In the genomic region with DNA sequence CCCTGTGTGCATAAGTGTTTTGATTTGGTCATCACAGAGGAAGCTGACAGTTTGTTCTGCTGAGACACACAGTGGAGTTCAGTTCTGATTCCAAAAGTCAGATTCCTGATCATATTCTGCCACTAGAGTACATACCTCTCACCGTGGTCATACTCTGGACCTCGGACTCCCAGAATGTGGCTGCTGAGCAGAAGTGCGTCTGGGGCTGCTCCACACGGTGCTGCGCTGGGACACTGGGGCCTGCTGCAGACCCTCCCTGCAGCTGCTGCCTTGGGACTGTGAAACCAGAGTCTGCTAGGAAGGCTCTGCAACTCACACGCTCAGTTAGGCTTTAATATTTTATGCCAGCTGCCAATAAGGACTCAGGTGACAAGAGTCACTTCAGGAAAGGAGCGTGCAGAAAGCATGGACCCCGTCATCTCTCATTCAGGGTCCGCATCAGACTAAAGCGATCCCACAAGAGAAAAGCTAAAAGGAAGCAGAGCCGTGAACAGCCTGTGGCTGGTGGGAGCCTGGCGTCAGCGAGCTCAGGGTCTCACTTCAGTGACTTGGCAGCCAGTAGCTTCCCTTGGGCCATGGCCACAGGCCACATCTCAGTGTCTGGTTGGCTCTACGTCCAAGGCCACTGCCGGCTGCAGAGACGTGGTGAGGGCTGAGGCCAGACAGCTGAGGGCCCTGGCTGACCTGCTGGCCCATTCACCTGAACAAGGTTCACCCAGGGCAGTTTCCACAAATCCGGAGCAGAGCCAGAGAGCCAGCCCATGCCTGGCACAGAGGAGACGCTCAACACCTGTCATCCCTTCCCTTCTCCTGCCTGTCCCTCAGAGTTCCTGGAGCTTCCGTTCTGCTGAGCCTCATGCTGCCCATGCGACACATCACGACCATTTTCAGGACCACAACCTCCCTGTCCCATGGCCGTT, we compare ENCODE assay signal across 1 cellular context.
TF ChIP-seq lines count a peak whose summit lies in the region.

No MANE protein-coding gene starts in this region.

TF ChIP-seq in HepG2, 621 proteins besides CTCF, POLR2A, EP300 and RAD21 (continued from another document and continues in another):
- TF ChIP-seq LRRFIP1 (CRISPR knock-in tag; conservative IDR thresholded peaks at IDR 0.05) (no peak), SP140L (CRISPR knock-in tag; IDR thresholded peaks at IDR 0.05; ENCODE audit: borderline replicate concordance) (no peak), TP53 (CRISPR knock-in tag; conservative IDR thresholded peaks at IDR 0.05) (no peak; the same call in 1 of the 2 replicates), ZNF235 (CRISPR knock-in tag; IDR thresholded peaks at IDR 0.05; ENCODE audit: borderline replicate concordance) (no peak), YY1 (IDR thresholded peaks at IDR 0.05; ENCODE audit: insufficient read depth, insufficient replicate concordance, low read depth, low read length) (peak; percentile 21), NR1H2 (CRISPR knock-in tag; IDR thresholded peaks at IDR 0.05; ENCODE audit: borderline replicate concordance, low read depth) (no peak), ZNF670 (CRISPR knock-in tag; IDR thresholded peaks at IDR 0.05; ENCODE audit: borderline replicate concordance) (no peak), ZNF138 (CRISPR knock-in tag; IDR thresholded peaks at IDR 0.05; ENCODE audit: low read depth) (peak; percentile 89), ZNF546 (CRISPR knock-in tag; conservative IDR thresholded peaks at IDR 0.05) (no peak), SIN3A (IDR thresholded peaks at IDR 0.05; ENCODE audit: borderline replicate concordance, low read depth, low read length) (peak; percentile 81; the same call in 1 of the 2 replicates), ZNF777 (CRISPR knock-in tag; IDR thresholded peaks at IDR 0.05) (no peak; the same call in 1 of the 2 replicates), ISX (CRISPR knock-in tag; conservative IDR thresholded peaks at IDR 0.05) (no peak; the same call in 1 of the 2 replicates), ZNF354B (CRISPR knock-in tag; IDR thresholded peaks at IDR 0.05) (no peak), GFI1 (CRISPR knock-in tag; IDR thresholded peaks at IDR 0.05; ENCODE audit: borderline replicate concordance) (peak; percentile 72), PHF5A (CRISPR knock-in tag; IDR thresholded peaks at IDR 0.05; ENCODE audit: low read depth, unreplicated experiment) (no peak), NR2C2 (CRISPR knock-in tag; IDR thresholded peaks at IDR 0.05; ENCODE audit: borderline replicate concordance) (peak; percentile 68; the same call in 1 of the 2 replicates), MTA1 (CRISPR knock-in tag; IDR thresholded peaks at IDR 0.05; ENCODE audit: borderline replicate concordance) (peak; percentile 98; the same call in 1 of the 2 replicates), ELF4 (CRISPR knock-in tag; IDR thresholded peaks at IDR 0.05; ENCODE audit: borderline replicate concordance) (peak; percentile 77; the same call in 1 of the 2 replicates), ELK4 (CRISPR knock-in tag; IDR thresholded peaks at IDR 0.05; ENCODE audit: borderline replicate concordance) (no peak), FOXK1 (CRISPR knock-in tag; IDR thresholded peaks at IDR 0.05; ENCODE audit: borderline replicate concordance, low read depth) (peak; percentile 77; the same call in 1 of the 2 replicates), ZNF75D (CRISPR knock-in tag; IDR thresholded peaks at IDR 0.05; ENCODE audit: borderline replicate concordance) (no peak), ZNF30 (CRISPR knock-in tag; IDR thresholded peaks at IDR 0.05) (no peak), SNRNP70 (IDR thresholded peaks at IDR 0.05; ENCODE audit: low read depth, low read length) (no peak), ZNF678 (CRISPR knock-in tag; IDR thresholded peaks at IDR 0.05) (peak; percentile 87; the same call in 1 of the 2 replicates), IKZF4 (CRISPR knock-in tag; IDR thresholded peaks at IDR 0.05; ENCODE audit: borderline replicate concordance, low read depth, not compliant biosample characterization) (no peak), CENPT (CRISPR knock-in tag; IDR thresholded peaks at IDR 0.05; ENCODE audit: low read depth) (no peak), ZNF121 (CRISPR knock-in tag; IDR thresholded peaks at IDR 0.05) (peak; percentile 59; the same call in 1 of the 2 replicates), CCDC6 (CRISPR knock-in tag; IDR thresholded peaks at IDR 0.05) (peak; percentile 89; the same call in 1 of the 2 replicates), SCMH1 (CRISPR knock-in tag; IDR thresholded peaks at IDR 0.05; ENCODE audit: borderline replicate concordance) (no peak), GPN1 (CRISPR knock-in tag; IDR thresholded peaks at IDR 0.05; ENCODE audit: borderline replicate concordance) (no peak; the same call in 1 of the 2 replicates), KDM2A (CRISPR knock-in tag; IDR thresholded peaks at IDR 0.05; ENCODE audit: borderline replicate concordance, low read depth) (peak; percentile 58), PATZ1 (CRISPR knock-in tag; IDR thresholded peaks at IDR 0.05) (no peak; the same call in 1 of the 2 replicates), PAWR (CRISPR knock-in tag; IDR thresholded peaks at IDR 0.05; ENCODE audit: borderline replicate concordance) (0 out of 2 replicates have a peak, but pooled peaks have one; percentile 80), CENPX (CRISPR knock-in tag; IDR thresholded peaks at IDR 0.05) (no peak), DMAP1 (CRISPR knock-in tag; IDR thresholded peaks at IDR 0.05) (peak; percentile 76; the same call in 1 of the 2 replicates), ZNF20 (CRISPR knock-in tag; IDR thresholded peaks at IDR 0.05) (no peak), ATAD3A (CRISPR knock-in tag; IDR thresholded peaks at IDR 0.05) (no peak)
- TF ChIP-seq, protein P1, sequence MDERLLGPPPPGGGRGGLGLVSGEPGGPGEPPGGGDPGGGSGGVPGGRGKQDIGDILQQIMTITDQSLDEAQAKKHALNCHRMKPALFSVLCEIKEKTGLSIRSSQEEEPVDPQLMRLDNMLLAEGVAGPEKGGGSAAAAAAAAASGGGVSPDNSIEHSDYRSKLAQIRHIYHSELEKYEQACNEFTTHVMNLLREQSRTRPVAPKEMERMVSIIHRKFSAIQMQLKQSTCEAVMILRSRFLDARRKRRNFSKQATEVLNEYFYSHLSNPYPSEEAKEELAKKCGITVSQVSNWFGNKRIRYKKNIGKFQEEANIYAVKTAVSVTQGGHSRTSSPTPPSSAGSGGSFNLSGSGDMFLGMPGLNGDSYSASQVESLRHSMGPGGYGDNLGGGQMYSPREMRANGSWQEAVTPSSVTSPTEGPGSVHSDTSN (CRISPR knock-in tag; IDR thresholded peaks at IDR 0.05) = 0 out of 2 replicates have a peak, but pooled peaks have one; percentile 36
- TF ChIP-seq, protein P2, sequence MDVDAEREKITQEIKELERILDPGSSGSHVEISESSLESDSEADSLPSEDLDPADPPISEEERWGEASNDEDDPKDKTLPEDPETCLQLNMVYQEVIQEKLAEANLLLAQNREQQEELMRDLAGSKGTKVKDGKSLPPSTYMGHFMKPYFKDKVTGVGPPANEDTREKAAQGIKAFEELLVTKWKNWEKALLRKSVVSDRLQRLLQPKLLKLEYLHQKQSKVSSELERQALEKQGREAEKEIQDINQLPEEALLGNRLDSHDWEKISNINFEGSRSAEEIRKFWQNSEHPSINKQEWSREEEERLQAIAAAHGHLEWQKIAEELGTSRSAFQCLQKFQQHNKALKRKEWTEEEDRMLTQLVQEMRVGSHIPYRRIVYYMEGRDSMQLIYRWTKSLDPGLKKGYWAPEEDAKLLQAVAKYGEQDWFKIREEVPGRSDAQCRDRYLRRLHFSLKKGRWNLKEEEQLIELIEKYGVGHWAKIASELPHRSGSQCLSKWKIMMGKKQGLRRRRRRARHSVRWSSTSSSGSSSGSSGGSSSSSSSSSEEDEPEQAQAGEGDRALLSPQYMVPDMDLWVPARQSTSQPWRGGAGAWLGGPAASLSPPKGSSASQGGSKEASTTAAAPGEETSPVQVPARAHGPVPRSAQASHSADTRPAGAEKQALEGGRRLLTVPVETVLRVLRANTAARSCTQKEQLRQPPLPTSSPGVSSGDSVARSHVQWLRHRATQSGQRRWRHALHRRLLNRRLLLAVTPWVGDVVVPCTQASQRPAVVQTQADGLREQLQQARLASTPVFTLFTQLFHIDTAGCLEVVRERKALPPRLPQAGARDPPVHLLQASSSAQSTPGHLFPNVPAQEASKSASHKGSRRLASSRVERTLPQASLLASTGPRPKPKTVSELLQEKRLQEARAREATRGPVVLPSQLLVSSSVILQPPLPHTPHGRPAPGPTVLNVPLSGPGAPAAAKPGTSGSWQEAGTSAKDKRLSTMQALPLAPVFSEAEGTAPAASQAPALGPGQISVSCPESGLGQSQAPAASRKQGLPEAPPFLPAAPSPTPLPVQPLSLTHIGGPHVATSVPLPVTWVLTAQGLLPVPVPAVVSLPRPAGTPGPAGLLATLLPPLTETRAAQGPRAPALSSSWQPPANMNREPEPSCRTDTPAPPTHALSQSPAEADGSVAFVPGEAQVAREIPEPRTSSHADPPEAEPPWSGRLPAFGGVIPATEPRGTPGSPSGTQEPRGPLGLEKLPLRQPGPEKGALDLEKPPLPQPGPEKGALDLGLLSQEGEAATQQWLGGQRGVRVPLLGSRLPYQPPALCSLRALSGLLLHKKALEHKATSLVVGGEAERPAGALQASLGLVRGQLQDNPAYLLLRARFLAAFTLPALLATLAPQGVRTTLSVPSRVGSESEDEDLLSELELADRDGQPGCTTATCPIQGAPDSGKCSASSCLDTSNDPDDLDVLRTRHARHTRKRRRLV (CRISPR knock-in tag; IDR thresholded peaks at IDR 0.05) = no peak
- TF ChIP-seq, protein P3, sequence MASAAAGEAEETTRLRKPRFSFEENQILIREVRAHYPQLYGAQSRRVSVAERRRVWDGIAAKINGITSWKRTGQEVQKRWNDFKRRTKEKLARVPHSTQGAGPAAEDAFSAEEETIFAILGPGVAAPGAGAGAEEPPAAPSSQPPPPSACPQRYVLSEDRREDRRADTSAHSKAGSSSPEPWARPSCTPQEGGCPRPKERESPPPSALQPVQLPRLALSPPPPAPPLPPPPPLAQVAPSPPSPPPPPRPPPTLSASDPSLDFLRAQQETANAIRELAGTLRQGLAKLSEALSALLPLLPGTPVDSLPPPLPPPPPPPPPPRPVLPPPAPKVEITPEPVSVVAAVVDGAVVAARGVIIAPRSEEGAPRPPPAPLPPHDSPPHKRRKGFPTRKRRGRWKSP (CRISPR knock-in tag; IDR thresholded peaks at IDR 0.05) = peak; percentile 85; the same call in 1 of the 2 replicates
- TF ChIP-seq, protein P4, sequence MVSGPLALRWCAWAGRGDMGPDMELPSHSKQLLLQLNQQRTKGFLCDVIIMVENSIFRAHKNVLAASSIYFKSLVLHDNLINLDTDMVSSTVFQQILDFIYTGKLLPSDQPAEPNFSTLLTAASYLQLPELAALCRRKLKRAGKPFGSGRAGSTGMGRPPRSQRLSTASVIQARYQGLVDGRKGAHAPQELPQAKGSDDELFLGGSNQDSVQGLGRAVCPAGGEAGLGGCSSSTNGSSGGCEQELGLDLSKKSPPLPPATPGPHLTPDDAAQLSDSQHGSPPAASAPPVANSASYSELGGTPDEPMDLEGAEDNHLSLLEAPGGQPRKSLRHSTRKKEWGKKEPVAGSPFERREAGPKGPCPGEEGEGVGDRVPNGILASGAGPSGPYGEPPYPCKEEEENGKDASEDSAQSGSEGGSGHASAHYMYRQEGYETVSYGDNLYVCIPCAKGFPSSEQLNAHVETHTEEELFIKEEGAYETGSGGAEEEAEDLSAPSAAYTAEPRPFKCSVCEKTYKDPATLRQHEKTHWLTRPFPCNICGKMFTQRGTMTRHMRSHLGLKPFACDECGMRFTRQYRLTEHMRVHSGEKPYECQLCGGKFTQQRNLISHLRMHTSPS (CRISPR knock-in tag; IDR thresholded peaks at IDR 0.05; ENCODE audit: low read depth) = peak; percentile 95
- TF ChIP-seq, protein P5, sequence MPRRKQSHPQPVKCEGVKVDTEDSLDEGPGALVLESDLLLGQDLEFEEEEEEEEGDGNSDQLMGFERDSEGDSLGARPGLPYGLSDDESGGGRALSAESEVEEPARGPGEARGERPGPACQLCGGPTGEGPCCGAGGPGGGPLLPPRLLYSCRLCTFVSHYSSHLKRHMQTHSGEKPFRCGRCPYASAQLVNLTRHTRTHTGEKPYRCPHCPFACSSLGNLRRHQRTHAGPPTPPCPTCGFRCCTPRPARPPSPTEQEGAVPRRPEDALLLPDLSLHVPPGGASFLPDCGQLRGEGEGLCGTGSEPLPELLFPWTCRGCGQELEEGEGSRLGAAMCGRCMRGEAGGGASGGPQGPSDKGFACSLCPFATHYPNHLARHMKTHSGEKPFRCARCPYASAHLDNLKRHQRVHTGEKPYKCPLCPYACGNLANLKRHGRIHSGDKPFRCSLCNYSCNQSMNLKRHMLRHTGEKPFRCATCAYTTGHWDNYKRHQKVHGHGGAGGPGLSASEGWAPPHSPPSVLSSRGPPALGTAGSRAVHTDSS (CRISPR knock-in tag; conservative IDR thresholded peaks at IDR 0.05) = no peak
